In the genomic region with DNA sequence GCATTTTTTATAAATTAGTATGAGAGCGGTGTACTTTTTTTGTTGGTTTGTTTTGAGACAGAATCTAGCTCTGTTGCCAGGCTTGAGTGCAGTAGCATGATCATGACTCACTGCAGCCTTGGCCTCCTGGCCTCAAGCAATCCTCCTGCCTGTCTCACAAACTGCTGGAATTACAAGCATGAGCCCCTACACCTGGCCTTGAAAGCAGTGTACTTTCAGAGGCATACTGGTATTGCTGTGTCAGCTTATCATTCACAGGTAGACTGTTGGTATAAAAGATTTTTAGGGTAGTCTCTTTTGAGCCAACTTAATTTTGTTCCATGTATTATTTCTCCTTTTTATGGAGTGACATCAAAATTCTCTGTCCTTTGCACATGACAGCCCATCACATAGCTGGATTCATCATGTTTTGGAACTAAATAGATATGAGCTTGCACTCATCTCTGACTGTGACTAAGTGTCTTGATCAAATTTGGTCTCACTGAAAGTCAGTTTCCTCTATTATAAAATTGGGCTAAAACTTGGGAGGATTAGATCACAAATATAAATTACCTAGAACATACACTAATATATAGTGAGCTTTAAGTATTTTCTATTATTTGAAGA, we compare ENCODE assay signal across 10 cellular contexts. TPM values are rescaled to one million over a fixed set of nuclear protein-coding genes. Genes with fewer than 3 reads are reported as not detected.
DNase-seq lines count a peak whose midpoint lies in the region; ATAC-seq and TF ChIP-seq lines count a peak whose summit lies in the region.
"Had no signal": no experiment of that assay in that cellular context is flagged by ENCODE, and none has a peak within 500 bp of the region (broad histone marks: within the 10 kb centered on the region; RNA-seq: fewer than 3 reads in every experiment).

No MANE protein-coding gene starts in this region.

- no peak overlapping the region for H3K4me3 Mint-ChIP-seq in activated T-helper 17 cell treated with anti-CD3 and anti-CD28 coated beads, Interleukin-2, amount 50 U/mL, for 72 hours
- H3K4me3 Mint-ChIP-seq: activated CD4-positive, alpha-beta memory T cell treated with anti-CD3 and anti-CD28 coated beads for 36 hours had no signal

- dilution Hi-C loops in mammary epithelial cell (cut with HindIII; ENCODE audit: low sequenced_read_pairs) = no loop called here

- peak overlapping the region; percentile 78 for H3K9ac ChIP-seq in mammary epithelial cell (ENCODE audit: insufficient read depth, low read length)

- peaks cover 4% of the 10 kb centered on the region for H3K9me3 Mint-ChIP-seq in activated T-helper 17 cell treated with anti-CD3 and anti-CD28 coated beads, Interleukin-2, amount 50 U/mL, for 72 hours

- no peaks in the 10 kb centered on the region for H3K36me3 Mint-ChIP-seq in activated T-helper 17 cell treated with anti-CD3 and anti-CD28 coated beads, Interleukin-2, amount 50 U/mL, for 72 hours (ENCODE audit: low read depth)
- H3K36me3 Mint-ChIP-seq: activated CD4-positive, alpha-beta memory T cell treated with anti-CD3 and anti-CD28 coated beads for 36 hours had no signal

- H3K27me3 Mint-ChIP-seq in activated T-helper 17 cell treated with anti-CD3 and anti-CD28 coated beads, Interleukin-2, amount 50 U/mL, for 72 hours = no peaks in the 10 kb centered on the region
- H3K27me3 Mint-ChIP-seq: activated CD4-positive, alpha-beta memory T cell treated with anti-CD3 and anti-CD28 coated beads for 36 hours had no signal

- TSS peak; percentile 82 for BruUV-seq in mammary epithelial cell (replicated peaks; lab: Mats Ljungman, UMichigan)

- H3K27ac ChIP-seq in mammary epithelial cell (ENCODE audit: insufficient read depth, low read depth, low read length) = peak overlapping the region; percentile 100
- peak overlapping the region in 1 of 2 donors; percentile 53 for H3K27ac ChIP-seq in uterus
- H3K27ac ChIP-seq: 22Rv1 had no signal

- H3K36me3 ChIP-seq in mammary epithelial cell (ENCODE audit: insufficient read depth, low read length) = no peaks in the 10 kb centered on the region
- no peaks in the 10 kb centered on the region for H3K36me3 ChIP-seq in uterus

- H4K20me1 ChIP-seq in mammary epithelial cell (ENCODE audit: insufficient read depth, low read length) = no peaks in the 10 kb centered on the region

- no peak for TF ChIP-seq POLR2A in uterus (IDR thresholded peaks at IDR 0.05)

- 0% methylated on average over 1 of the region's 1 CpG for WGBS in mammary epithelial cell (ENCODE audit: low coverage, missing lambda C conversion rate)

- no peak for ATAC-seq in activated T-helper 17 cell treated with anti-CD3 and anti-CD28 coated beads, Interleukin-2, amount 50 U/mL, for 72 hours (replicated peaks)

- in situ Hi-C loops in mammary epithelial cell (cut with MboI; ENCODE audit: low sequenced_read_pairs in 2 of 2) = no loop called here

- DNase-seq in DMS 273 (lab: John Stamatoyannopoulos, UW; ENCODE audit: unreplicated experiment) (peak; percentile 13), DMS 273 treated with DMSO at 0.1 percent for 48 hours (lab: John Stamatoyannopoulos, UW) (no peak), mammary epithelial cell (peak; percentile 95), left kidney (ENCODE audit: low read depth, low spot score) (peak; percentile 64), uterus (peak; percentile 13 to 14), GOT3 (lab: John Stamatoyannopoulos, UW) (no peak), KG1 (lab: John Stamatoyannopoulos, UW) (no peak)
- DNase-seq: activated CD4-positive, alpha-beta memory T cell treated with anti-CD3 and anti-CD28 coated beads for 36 hours had no signal

- no peaks in the 10 kb centered on the region for H3K79me2 ChIP-seq in mammary epithelial cell (ENCODE audit: insufficient read depth, low read length)

- peaks cover 11% of the 10 kb centered on the region for H3K4me1 ChIP-seq in mammary epithelial cell (ENCODE audit: insufficient read depth, low read length)
- H3K4me1 ChIP-seq in uterus = peaks cover 0 to 8% of the 10 kb centered on the region in 2 donors

- H2AFZ ChIP-seq in mammary epithelial cell (ENCODE audit: low read depth, low read length) = no peak overlapping the region

- no peaks in the 10 kb centered on the region for H3K4me1 Mint-ChIP-seq in activated T-helper 17 cell treated with anti-CD3 and anti-CD28 coated beads, Interleukin-2, amount 50 U/mL, for 72 hours

- peak overlapping the region; percentile 85 for H3K4me2 ChIP-seq in mammary epithelial cell (ENCODE audit: insufficient read depth, low read depth, low read length)

- H3K9me3 ChIP-seq in mammary epithelial cell (replicated peaks; ENCODE audit: insufficient read depth, low read length) = no peaks in the 10 kb centered on the region
- no peaks in the 10 kb centered on the region for H3K9me3 ChIP-seq in uterus

- peak overlapping the region in 2 of 3 experiments; percentile 19 to 32 for H3K4me3 ChIP-seq in mammary epithelial cell (replicated peaks in 1 of 3; ENCODE audit: insufficient read depth in 1 of 3, low read depth in 2 of 3, low read length in 3 of 3)
- H3K4me3 ChIP-seq in uterus = no peak overlapping the region

- CTCF ChIA-PET in mammary epithelial cell (lab: Charles Lee; ENCODE audit: low non-redundant PET) = interaction anchor here (0.5 to 0.7 kb wide), 2 partner anchors 25 to 162 kb away, joined by 6 to 7 read pairs; no protein-coding TSS in a partner anchor

- no peak for TF ChIP-seq CTCF in mammary epithelial cell (conservative IDR thresholded peaks at IDR 0.05 in 1 of 2, IDR thresholded peaks at IDR 0.05 in 1 of 2; ENCODE audit: extremely low read depth in 1 of 2, insufficient read depth in 1 of 2, low read depth in 1 of 2, low read length in 2 of 2)
- no peak for TF ChIP-seq CTCF in uterus (IDR thresholded peaks at IDR 0.05)

- no peaks in the 10 kb centered on the region for H3K27me3 ChIP-seq in mammary epithelial cell (ENCODE audit: insufficient read depth, low read length)
- no peaks in the 10 kb centered on the region for H3K27me3 ChIP-seq in uterus

- H3K27ac Mint-ChIP-seq in activated T-helper 17 cell treated with anti-CD3 and anti-CD28 coated beads, Interleukin-2, amount 50 U/mL, for 72 hours = no peak overlapping the region
- H3K27ac Mint-ChIP-seq: activated CD4-positive, alpha-beta memory T cell treated with anti-CD3 and anti-CD28 coated beads for 36 hours had no signal

- intact Hi-C loops in mammary epithelial cell (cut with micrococcal nuclease) (loop anchor here (1.0 to 5.0 kb wide), 5 partner anchors 18 to 365 kb away; partner anchors contain the start of gene GNAI1), uterus (cut with DNase I; ENCODE audit: low total_unique reads) (no loop called here)

RNA-seq across cellular contexts. Expression of gene GNAT3, which starts 12.4 kb away (rescaled TPM):
- total RNA-seq in mammary epithelial cell (not detected), uterus (not detected)
- not detected for polyA plus RNA-seq in mammary epithelial cell
- polyA minus RNA-seq in mammary epithelial cell = not detected
- not detected for total RNA-seq in activated T-helper 17 cell treated with anti-CD3 and anti-CD28 coated beads, Interleukin-2, amount 50 U/mL, for 72 hours
- total RNA-seq: activated CD4-positive, alpha-beta memory T cell treated with anti-CD3 and anti-CD28 coated beads for 36 hours had no signal

Comparison
In these comparisons a context has a peak if more than half of its experiments do, and no peak if none do; other contexts are left out.
1. DNase-seq: peak in DMS 273 (single experiment), mammary epithelial cell (single experiment), left kidney (single experiment) and uterus (2 of 2); none in DMS 273 treated with DMSO at 0.1 percent for 48 hours (single experiment), GOT3 (single experiment) and KG1 (single experiment).
2. H3K4me3 ChIP-seq: peak in mammary epithelial cell (2 of 3); none in uterus (0 of 2).